Comparison of ENCODE assay signal across 16 cellular contexts in the genomic region with DNA sequence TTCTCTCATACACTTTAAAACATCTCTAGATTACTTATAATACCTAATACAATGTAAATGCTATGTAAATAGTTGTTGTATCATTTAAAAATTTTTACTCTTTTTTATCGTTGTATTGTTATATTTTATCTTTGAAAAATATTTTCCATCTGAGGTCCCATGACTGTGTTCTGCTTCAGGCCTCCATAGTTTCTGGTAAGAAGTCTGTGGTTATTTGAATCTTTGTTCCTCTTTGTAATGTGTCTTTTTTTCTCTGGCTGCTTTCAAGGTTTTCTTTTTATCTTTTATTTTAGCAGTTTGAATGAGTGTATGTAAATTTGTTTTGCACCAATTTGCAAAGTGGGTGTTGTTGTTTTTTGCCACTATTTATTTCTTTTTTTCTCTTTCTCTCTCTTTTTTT.
"Had no signal": no experiment of that assay in that cellular context is flagged by ENCODE, and none has a peak within 500 bp of the region (broad histone marks: within the 10 kb centered on the region; RNA-seq: fewer than 3 reads in every experiment).

No MANE protein-coding gene starts in this region.

- DNase-seq: activated CD4-positive, alpha-beta T cell treated with anti-CD3 and anti-CD28 coated beads, Interleukin-2, amount 50 U/mL, for 48 hours; activated CD4-positive, CD25-positive, alpha-beta regulatory T cell treated with anti-CD3 and anti-CD28 coated beads, Interleukin-2, amount 50 U/mL, for 72 hours; activated CD8-positive, alpha-beta memory T cell treated with anti-CD3 and anti-CD28 coated beads, Interleukin-2, amount 10 ng/mL, durations not matched to agents 7 days and 5 days; activated effector memory CD4-positive, alpha-beta T cell treated with anti-CD3 and anti-CD28 coated beads, Interleukin-2, amount 50 U/mL, for 16 hours; activated T-cell treated with anti-CD3 and anti-CD28 coated beads, Interleukin-2, amount 50 U/mL, for 4 hours; amygdala; cerebellar nuclear complex; lower lobe of right lung; midbrain; naive thymus-derived CD4-positive, alpha-beta T cell; posterior cingulate gyrus; small intestine; tibial artery had no signal

- ATAC-seq: activated CD8-positive, alpha-beta memory T cell treated with anti-CD3 and anti-CD28 coated beads, Interleukin-2, amount 10 ng/mL, durations not matched to agents 7 days and 5 days; activated naive CD4-positive, alpha-beta T cell treated with anti-CD3 and anti-CD28 coated beads, Interleukin-2, amount 50 U/mL, for 72 hours; activated T-cell treated with anti-CD3 and anti-CD28 coated beads, Interleukin-2, amount 50 U/mL, for 4 hours; lower lobe of right lung; naive thymus-derived CD4-positive, alpha-beta T cell had no signal

- H3K27ac ChIP-seq: lower lobe of right lung, neutrophil, right atrium auricular region, tibial artery had no signal

- H3K36me3 ChIP-seq: lower lobe of right lung, neutrophil, right atrium auricular region, tibial artery had no signal

- H3K4me3 ChIP-seq: lower lobe of right lung, right atrium auricular region, tibial artery had no signal

- H3K9me3 ChIP-seq: lower lobe of right lung, neutrophil, right atrium auricular region, tibial artery had no signal

- H3K27me3 ChIP-seq: neutrophil, right atrium auricular region had no signal

- H3K4me1 ChIP-seq: right atrium auricular region, tibial artery had no signal
